21 cellular contexts compared by ENCODE assay signal in genomic region chr3:145911016-145911415, GRCh38.
A peak's percentile ranks its signal among the peaks of the same experiment; 100 is the strongest.
DNase-seq lines count a peak whose midpoint lies in the region; ATAC-seq and TF ChIP-seq lines count a peak whose summit lies in the region.
"Had no signal": no experiment of that assay in that cellular context is flagged by ENCODE, and none has a peak within 500 bp of the region (broad histone marks: within the 10 kb centered on the region; RNA-seq: fewer than 3 reads in every experiment).

No MANE protein-coding gene starts in this region.

- H3K27ac Mint-ChIP-seq in CD4-positive, alpha-beta T cell: no peak overlapping the region
- H3K27ac Mint-ChIP-seq: B cell; CD8-positive, alpha-beta memory T cell; H9 had no signal

- no peaks in the 10 kb centered on the region for H3K4me1 ChIP-seq in osteoblast (ENCODE audit: insufficient read depth, low read length)
- H3K4me1 ChIP-seq: BLaER1 treated with 17β-estradiol and CSF1 and Interleukin-3, amounts not matched to agents 10 nM and 100 nM had no signal

- no peak overlapping the region for H2AFZ ChIP-seq in osteoblast (ENCODE audit: low read length)

- no peak for ATAC-seq in CD4-positive, alpha-beta T cell (ENCODE audit: poor library complexity)
- ATAC-seq: K562 had no signal

- no peaks in the 10 kb centered on the region for H3K9me3 ChIP-seq in CD4-positive, alpha-beta T cell (ENCODE audit: control insufficient read depth, low read length)
- no peaks in the 10 kb centered on the region for H3K9me3 ChIP-seq in osteoblast (ENCODE audit: low read depth, low read length)
- H3K9me3 ChIP-seq: BLaER1 treated with 17β-estradiol and CSF1 and Interleukin-3, amounts not matched to agents 10 nM and 100 nM had no signal

- no peak overlapping the region for H3K4me2 ChIP-seq in osteoblast (ENCODE audit: insufficient read depth, low read length)
- H3K4me2 ChIP-seq: BLaER1 treated with 17β-estradiol and CSF1 and Interleukin-3, amounts not matched to agents 10 nM and 100 nM had no signal

- H3K27me3 ChIP-seq in CD4-positive, alpha-beta T cell (ENCODE audit: control insufficient read depth, insufficient read depth, low read length): no peaks in the 10 kb centered on the region
- no peaks in the 10 kb centered on the region for H3K27me3 ChIP-seq in osteoblast (ENCODE audit: insufficient read depth, low read length)
- H3K27me3 ChIP-seq: BLaER1 treated with 17β-estradiol and CSF1 and Interleukin-3, amounts not matched to agents 10 nM and 100 nM had no signal

- H3K79me2 ChIP-seq in osteoblast (ENCODE audit: insufficient read depth, low read length): no peaks in the 10 kb centered on the region

- no peaks in the 10 kb centered on the region for H4K20me1 ChIP-seq in osteoblast (ENCODE audit: insufficient read depth, low read length)
- H4K20me1 ChIP-seq: BLaER1 treated with 17β-estradiol and CSF1 and Interleukin-3, amounts not matched to agents 10 nM and 100 nM had no signal

- CTCF ChIA-PET in CD4-positive, alpha-beta T cell (lab: Charles Lee): no interaction called here

- peak; percentile 2 for DNase-seq in ELR (ENCODE audit: low read depth)
- peak; percentile 10 for DNase-seq in LHCN-M2 (ENCODE audit: low read depth)
- DNase-seq in astrocyte of the spinal cord (ENCODE audit: low read depth, low spot score): peak; percentile 26
- DNase-seq in foreskin fibroblast: peak; percentile 1 to 52
- DNase-seq in CD4-positive, alpha-beta T cell: no peak
- DNase-seq in ecto neural progenitor cell (ENCODE audit: low spot score): no peak
- DNase-seq in osteoblast (ENCODE audit: insufficient read length, low spot score, missing footprints): no peak
- no peak for DNase-seq in activated naive CD4-positive, alpha-beta T cell treated with Interleukin-2 at 50 U/mL for 16 hours
- DNase-seq: 8988T; CD8-positive, alpha-beta memory T cell; COR-L47; DMS 273 treated with DMSO at 0.1 percent for 48 hours; DMS53; DND-41; EL; H9; IMR-90 had no signal

- H3K36me3 ChIP-seq in osteoblast (ENCODE audit: insufficient read depth, low read length): no peaks in the 10 kb centered on the region
- H3K36me3 ChIP-seq: BLaER1 treated with 17β-estradiol and CSF1 and Interleukin-3, amounts not matched to agents 10 nM and 100 nM had no signal

- H3K27ac ChIP-seq in CD4-positive, alpha-beta T cell (ENCODE audit: low read depth, low read length): no peak overlapping the region
- no peak overlapping the region for H3K27ac ChIP-seq in osteoblast (ENCODE audit: low read depth, low read length)
- H3K27ac ChIP-seq: BLaER1 treated with 17β-estradiol and CSF1 and Interleukin-3, amounts not matched to agents 10 nM and 100 nM; HL-60 had no signal

- no peaks in the 10 kb centered on the region for H3K27me3 Mint-ChIP-seq in CD4-positive, alpha-beta T cell
- H3K27me3 Mint-ChIP-seq: B cell; CD8-positive, alpha-beta memory T cell had no signal

- intact Hi-C loops in CD4-positive, alpha-beta T cell (cut with DNase I, micrococcal nuclease): no loop called here

- TF ChIP-seq CTCF in astrocyte of the spinal cord (IDR thresholded peaks at IDR 0.05; ENCODE audit: low read depth, low read length) (no peak), foreskin fibroblast (IDR thresholded peaks at IDR 0.05; ENCODE audit: low read depth, low read length) (no peak), osteoblast (IDR thresholded peaks at IDR 0.05; ENCODE audit: extremely low read depth, low read depth, low read length) (no peak)
- TF ChIP-seq CTCF in CD4-positive, alpha-beta T cell (IDR thresholded peaks at IDR 0.05): no peak

- H3K4me3 ChIP-seq in astrocyte of the spinal cord (ENCODE audit: low read depth, low read length) (no peak overlapping the region), foreskin fibroblast (ENCODE audit: low read depth in 1 of 2, low read length in 2 of 2) (no peak overlapping the region), osteoblast (ENCODE audit: insufficient read depth, low read length) (no peak overlapping the region)
- H3K4me3 ChIP-seq: BLaER1 treated with 17β-estradiol and CSF1 and Interleukin-3, amounts not matched to agents 10 nM and 100 nM; K562 had no signal

- POLR2A ChIA-PET in CD4-positive, alpha-beta T cell (lab: Charles Lee): no interaction called here

- no peaks in the 10 kb centered on the region for H3K4me1 Mint-ChIP-seq in CD4-positive, alpha-beta T cell (ENCODE audit: low read depth)
- H3K4me1 Mint-ChIP-seq: B cell; CD8-positive, alpha-beta memory T cell; H9 had no signal

- H3K4me3 Mint-ChIP-seq in CD4-positive, alpha-beta T cell: no peak overlapping the region
- H3K4me3 Mint-ChIP-seq: B cell; CD8-positive, alpha-beta memory T cell; H9 had no signal

- no peaks in the 10 kb centered on the region for H3K36me3 Mint-ChIP-seq in CD4-positive, alpha-beta T cell (ENCODE audit: low read depth)
- H3K36me3 Mint-ChIP-seq: CD8-positive, alpha-beta memory T cell had no signal

- in situ Hi-C loops in astrocyte of the spinal cord (cut with HindIII; ENCODE audit: low sequenced_read_pairs): no loop called here

- peaks cover 3% of the 10 kb centered on the region for H3K9me3 Mint-ChIP-seq in CD4-positive, alpha-beta T cell

Comparison
In these comparisons a context has a peak if more than half of its experiments do, and no peak if none do; other contexts are left out.
1. DNase-seq: peak in ELR (single experiment), LHCN-M2 (single experiment), astrocyte of the spinal cord (single experiment) and foreskin fibroblast (2 of 2); none in CD4-positive, alpha-beta T cell (0 of 10), ecto neural progenitor cell (single experiment), osteoblast (single experiment) and activated naive CD4-positive, alpha-beta T cell treated with Interleukin-2 at 50 U/mL for 16 hours (single experiment).